In the genomic region with DNA sequence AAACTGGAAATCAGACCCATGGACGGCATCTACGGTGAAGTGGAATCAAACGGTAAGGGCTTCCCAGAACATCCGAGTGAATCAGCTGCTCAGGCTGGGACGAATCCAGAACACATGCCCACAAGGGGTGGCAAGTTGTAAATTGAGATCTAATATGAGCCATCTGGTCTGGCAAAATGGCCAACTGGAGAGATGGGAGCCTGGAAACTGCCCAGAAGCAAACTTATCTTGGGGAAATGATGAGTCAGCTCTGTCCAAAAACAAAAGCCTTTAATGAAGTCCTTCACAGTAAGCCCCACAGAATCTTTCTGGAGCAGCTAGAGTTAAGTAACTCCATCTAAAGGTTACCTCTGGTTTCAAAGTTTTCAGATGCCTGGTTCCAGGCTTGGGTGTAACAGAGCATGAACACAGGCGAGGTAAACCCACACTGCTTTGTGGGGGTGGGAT, we compare ENCODE assay signal across 8 cellular contexts. TPM values are rescaled to one million over a fixed set of nuclear protein-coding genes. Genes with fewer than 3 reads are reported as not detected.
DNase-seq lines count a peak whose midpoint lies in the region; TF ChIP-seq lines count a peak whose summit lies in the region.

No MANE protein-coding gene starts in this region.

- H3K27me3 ChIP-seq in rectal smooth muscle tissue (ENCODE audit: control insufficient read depth, insufficient read depth, low read length) = no peaks in the 10 kb centered on the region

- H3K4me3 ChIP-seq in fibroblast of the aortic adventitia (ENCODE audit: low read depth, low read length) (no peak overlapping the region), rectal smooth muscle tissue (ENCODE audit: low read length) (no peak overlapping the region)

- no peak overlapping the region for H3K4me3 Mint-ChIP-seq in activated naive CD8-positive, alpha-beta T cell treated with anti-CD3 and anti-CD28 coated beads for 36 hours
- no peak overlapping the region for H3K4me3 Mint-ChIP-seq in activated T-helper 2 cell treated with anti-CD3 and anti-CD28 coated beads, Interferon-gamma antibody, Interleukin-2, Interleukin-4, amounts not matched to agents 10 μg/mL and 5 μg/mL and 100 μg/mL, durations not matched to agents 14 hours and 24 hours and 36 hours (ENCODE audit: low read depth)

- no peaks in the 10 kb centered on the region for H3K36me3 ChIP-seq in rectal smooth muscle tissue (ENCODE audit: control insufficient read depth, insufficient read depth, low read length)

- no peaks in the 10 kb centered on the region for H3K27me3 Mint-ChIP-seq in activated naive CD8-positive, alpha-beta T cell treated with anti-CD3 and anti-CD28 coated beads for 36 hours
- H3K27me3 Mint-ChIP-seq in activated T-helper 2 cell treated with anti-CD3 and anti-CD28 coated beads, Interferon-gamma antibody, Interleukin-2, Interleukin-4, amounts not matched to agents 10 μg/mL and 5 μg/mL and 100 μg/mL, durations not matched to agents 14 hours and 24 hours and 36 hours (ENCODE audit: low read depth) = peaks cover 5% of the 10 kb centered on the region

- no peaks in the 10 kb centered on the region for H3K4me1 Mint-ChIP-seq in activated naive CD8-positive, alpha-beta T cell treated with anti-CD3 and anti-CD28 coated beads for 36 hours
- peaks cover 1% of the 10 kb centered on the region for H3K4me1 Mint-ChIP-seq in activated T-helper 2 cell treated with anti-CD3 and anti-CD28 coated beads, Interferon-gamma antibody, Interleukin-2, Interleukin-4, amounts not matched to agents 10 μg/mL and 5 μg/mL and 100 μg/mL, durations not matched to agents 14 hours and 24 hours and 36 hours (ENCODE audit: low read depth)

- no peak overlapping the region for H3K27ac Mint-ChIP-seq in activated naive CD8-positive, alpha-beta T cell treated with anti-CD3 and anti-CD28 coated beads for 36 hours
- no peak overlapping the region for H3K27ac Mint-ChIP-seq in activated T-helper 2 cell treated with anti-CD3 and anti-CD28 coated beads, Interferon-gamma antibody, Interleukin-2, Interleukin-4, amounts not matched to agents 10 μg/mL and 5 μg/mL and 100 μg/mL, durations not matched to agents 14 hours and 24 hours and 36 hours

- no peaks in the 10 kb centered on the region for H3K36me3 Mint-ChIP-seq in activated naive CD8-positive, alpha-beta T cell treated with anti-CD3 and anti-CD28 coated beads for 36 hours
- no peaks in the 10 kb centered on the region for H3K36me3 Mint-ChIP-seq in activated T-helper 2 cell treated with anti-CD3 and anti-CD28 coated beads, Interferon-gamma antibody, Interleukin-2, Interleukin-4, amounts not matched to agents 10 μg/mL and 5 μg/mL and 100 μg/mL, durations not matched to agents 14 hours and 24 hours and 36 hours (ENCODE audit: low read depth)

- DNase-seq in EH (ENCODE audit: low read depth) (peak; percentile 96), RPMI7951 (ENCODE audit: low read depth) (peak; percentile 98), fibroblast of the aortic adventitia (ENCODE audit: low read depth) (peak; percentile 99), SIG-M5 treated with dmso at 0.1 percent for 504 hours (lab: John Stamatoyannopoulos, UW; ENCODE audit: unreplicated experiment) (no peak), NCI-H1417 treated with DMSO at 0.1 percent for 48 hours (lab: John Stamatoyannopoulos, UW) (no peak)
- no peak for DNase-seq in activated naive CD8-positive, alpha-beta T cell treated with anti-CD3 and anti-CD28 coated beads for 36 hours
- DNase-seq in activated T-helper 2 cell treated with anti-CD3 and anti-CD28 coated beads, Interferon-gamma antibody, Interleukin-2, Interleukin-4, amounts not matched to agents 10 μg/mL and 5 μg/mL and 100 μg/mL, durations not matched to agents 14 hours and 24 hours and 36 hours (ENCODE audit: low spot score) = no peak

- intact Hi-C loops in activated T-helper 2 cell treated with anti-CD3 and anti-CD28 coated beads, Interferon-gamma antibody, Interleukin-2, Interleukin-4, amounts not matched to agents 10 μg/mL and 5 μg/mL and 100 μg/mL, durations not matched to agents 14 hours and 24 hours and 36 hours (cut with micrococcal nuclease) = no loop called here

- peak overlapping the region; percentile 1 for H3K27ac ChIP-seq in rectal smooth muscle tissue (ENCODE audit: low read depth, low read length)

- no peak overlapping the region for H3K9ac ChIP-seq in rectal smooth muscle tissue (ENCODE audit: low read length)

- no peak for TF ChIP-seq CTCF in fibroblast of the aortic adventitia (IDR thresholded peaks at IDR 0.05; ENCODE audit: insufficient read depth, low read length)

- peaks cover 40% of the 10 kb centered on the region for H3K4me1 ChIP-seq in rectal smooth muscle tissue (ENCODE audit: control insufficient read depth, insufficient read depth, low read length)

- H3K9me3 Mint-ChIP-seq in activated naive CD8-positive, alpha-beta T cell treated with anti-CD3 and anti-CD28 coated beads for 36 hours = no peaks in the 10 kb centered on the region
- no peaks in the 10 kb centered on the region for H3K9me3 Mint-ChIP-seq in activated T-helper 2 cell treated with anti-CD3 and anti-CD28 coated beads, Interferon-gamma antibody, Interleukin-2, Interleukin-4, amounts not matched to agents 10 μg/mL and 5 μg/mL and 100 μg/mL, durations not matched to agents 14 hours and 24 hours and 36 hours

RNA-seq across cellular contexts. Expression of gene SRP9, which starts 10.6 kb away (rescaled TPM):
- total RNA-seq in RPMI7951 (2014; rRNA removed; shearing (Covaris generic)) = 513 and 555 TPM in 2 replicates
- 117 and 330 TPM in 2 replicates for total RNA-seq in fibroblast of the aortic adventitia (ENCODE audit: low replicate concordance)
- 100 to 1,000 TPM; 335 to 350 TPM for total RNA-seq in activated naive CD8-positive, alpha-beta T cell treated with anti-CD3 and anti-CD28 coated beads for 36 hours
- 255 and 270 TPM in 2 replicates for total RNA-seq in activated T-helper 2 cell treated with anti-CD3 and anti-CD28 coated beads, Interferon-gamma antibody, Interleukin-2, Interleukin-4, amounts not matched to agents 10 μg/mL and 5 μg/mL and 100 μg/mL, durations not matched to agents 14 hours and 24 hours and 36 hours

RNA-seq across cellular contexts. Expression of gene EPHX1, which starts 42.9 kb away (rescaled TPM):
- 25.0 and 25.5 TPM in 2 replicates for total RNA-seq in RPMI7951 (2014; rRNA removed; shearing (Covaris generic))
- total RNA-seq in fibroblast of the aortic adventitia (ENCODE audit: low replicate concordance) = 39.4 and 57.6 TPM in 2 replicates
- total RNA-seq in activated naive CD8-positive, alpha-beta T cell treated with anti-CD3 and anti-CD28 coated beads for 36 hours = 1 to 10 TPM; 2.7 to 4.3 TPM
- 2.2 and 2.9 TPM in 2 replicates for total RNA-seq in activated T-helper 2 cell treated with anti-CD3 and anti-CD28 coated beads, Interferon-gamma antibody, Interleukin-2, Interleukin-4, amounts not matched to agents 10 μg/mL and 5 μg/mL and 100 μg/mL, durations not matched to agents 14 hours and 24 hours and 36 hours

Comparison
In these comparisons a context has a peak if more than half of its experiments do, and no peak if none do; other contexts are left out.
1. DNase-seq: peak in EH (single experiment), RPMI7951 (single experiment) and fibroblast of the aortic adventitia (single experiment); none in activated naive CD8-positive, alpha-beta T cell treated with anti-CD3 and anti-CD28 coated beads for 36 hours (single experiment), activated T-helper 2 cell treated with anti-CD3 and anti-CD28 coated beads, Interferon-gamma antibody, Interleukin-2, Interleukin-4, amounts not matched to agents 10 μg/mL and 5 μg/mL and 100 μg/mL, durations not matched to agents 14 hours and 24 hours and 36 hours (single experiment), SIG-M5 treated with dmso at 0.1 percent for 504 hours (single experiment) and NCI-H1417 treated with DMSO at 0.1 percent for 48 hours (single experiment).